In the genomic region with DNA sequence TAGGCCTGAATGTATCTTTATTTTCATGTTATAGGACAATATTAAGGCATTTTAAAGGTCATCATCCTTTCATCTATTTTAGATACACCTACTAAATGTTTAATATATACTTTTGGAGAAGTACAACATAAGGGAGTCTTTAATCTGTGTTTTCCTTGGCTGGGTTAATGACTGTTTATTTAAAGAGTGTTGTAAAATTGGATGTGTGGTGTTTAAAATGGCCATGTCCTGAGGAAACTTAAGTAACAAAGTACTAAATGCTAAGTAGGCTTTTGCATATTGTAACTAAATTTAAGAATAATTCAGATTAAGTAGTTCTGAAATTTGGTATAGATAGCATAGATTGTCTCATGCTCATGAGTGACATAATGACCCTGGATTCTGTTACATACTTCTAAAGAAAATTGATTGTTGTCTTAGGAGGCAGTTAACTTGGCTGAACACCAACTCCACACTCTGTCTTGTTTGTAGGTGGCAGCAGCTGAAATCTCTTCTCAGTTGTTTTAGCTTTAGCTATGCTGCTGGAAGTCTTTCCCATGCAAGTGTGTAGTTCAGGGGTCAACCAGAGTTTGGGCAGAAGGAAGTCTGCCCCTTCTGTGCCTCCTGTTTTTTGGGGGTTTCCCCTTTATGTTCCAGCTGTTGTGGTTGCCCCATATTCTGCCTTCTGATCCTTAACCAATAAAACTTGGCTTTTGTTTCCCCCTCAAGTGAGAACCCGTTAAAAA, we compare ENCODE assay signal across 14 cellular contexts. TPM values are rescaled to one million over a fixed set of nuclear protein-coding genes. Genes with fewer than 3 reads are reported as not detected.
DNase-seq lines count a peak whose midpoint lies in the region; ATAC-seq and TF ChIP-seq lines count a peak whose summit lies in the region.
"Had no signal": no experiment of that assay in that cellular context is flagged by ENCODE, and none has a peak within 500 bp of the region (broad histone marks: within the 10 kb centered on the region; RNA-seq: fewer than 3 reads in every experiment).

No MANE protein-coding gene starts in this region.

- intact Hi-C loops in Right ventricle myocardium inferior (cut with DNase I) (no loop called here), cardiac septum (cut with DNase I) (no loop called here)

- no peak for TF ChIP-seq POLR2A in gastroesophageal sphincter (IDR thresholded peaks at IDR 0.05)

- DNase-seq in Right ventricle myocardium inferior (ENCODE audit: missing footprints) (no peak), cardiac septum (ENCODE audit: low spot score) (no peak), RWPE2 (ENCODE audit: low spot score) (no peak), activated gamma-delta T cell (lab: John Stamatoyannopoulos, UW) (no peak), SKM-1 treated with dmso at 0.1 percent for 144 hours (lab: John Stamatoyannopoulos, UW; ENCODE audit: unreplicated experiment) (no peak)
- DNase-seq: BE2C, H7, Karpas-422, lower lobe of right lung had no signal

- H3K4me3 ChIP-seq in RWPE2 (ENCODE audit: severe bottlenecking) (no peak overlapping the region), gastroesophageal sphincter (no peak overlapping the region), subcutaneous abdominal adipose tissue (ENCODE audit: low read depth in 1 of 5, low read length in 5 of 5) (no peak overlapping the region)
- H3K4me3 ChIP-seq: coronary artery, lower lobe of right lung had no signal

- H3K27me3 ChIP-seq in RWPE2 (ENCODE audit: insufficient read depth, poor library complexity, severe bottlenecking) (no peaks in the 10 kb centered on the region), gastroesophageal sphincter (no peaks in the 10 kb centered on the region), subcutaneous abdominal adipose tissue (ENCODE audit: control insufficient read depth in 5 of 5, insufficient read depth in 4 of 5, low read length in 5 of 5) (no peaks in the 10 kb centered on the region)
- H3K27me3 ChIP-seq: BE2C had no signal

- 0 to 43% methylated on average over 1 of the region's 1 CpG for WGBS in gastroesophageal sphincter (ENCODE audit: low coverage in 1 of 2), 2 donors

- peaks cover 98% of the 10 kb centered on the region for H3K36me3 ChIP-seq in RWPE2 (ENCODE audit: low read depth)
- H3K36me3 ChIP-seq in gastroesophageal sphincter: peaks cover 2 to 83% of the 10 kb centered on the region in 2 donors
- H3K36me3 ChIP-seq in subcutaneous abdominal adipose tissue (ENCODE audit: control insufficient read depth in 5 of 5, insufficient read depth in 5 of 5, low read length in 5 of 5): peaks cover 36 to 57% (median 56%) of the 10 kb centered on the region in 5 donors

- TF ChIP-seq CTCF in RWPE2 (IDR thresholded peaks at IDR 0.05; ENCODE audit: poor library complexity, severe bottlenecking): no peak
- TF ChIP-seq CTCF in gastroesophageal sphincter (IDR thresholded peaks at IDR 0.05): no peak

- no peaks in the 10 kb centered on the region for H3K9me3 ChIP-seq in RWPE2 (ENCODE audit: severe bottlenecking)
- no peaks in the 10 kb centered on the region for H3K9me3 ChIP-seq in gastroesophageal sphincter
- no peaks in the 10 kb centered on the region for H3K9me3 ChIP-seq in subcutaneous abdominal adipose tissue (ENCODE audit: control insufficient read depth in 5 of 5, low read length in 5 of 5)
- H3K9me3 ChIP-seq: lower lobe of right lung had no signal

- H3K27ac ChIP-seq in RWPE2 (ENCODE audit: poor library complexity, severe bottlenecking): peak overlapping the region; percentile 12
- H3K27ac ChIP-seq in gastroesophageal sphincter: peak overlapping the region; percentile 39 to 58 (median 48)
- peak overlapping the region; percentile 32 for H3K27ac ChIP-seq in subcutaneous abdominal adipose tissue (ENCODE audit: low read depth, low read length)
- H3K27ac ChIP-seq: coronary artery, lower lobe of right lung had no signal

- ATAC-seq in Right ventricle myocardium inferior: peak; percentile 14
- ATAC-seq in RWPE2 (ENCODE audit: low read depth): peak; percentile 32; the same call in 1 of the 3 replicates
- no peak for ATAC-seq in gastroesophageal sphincter
- no peak for ATAC-seq in GM21447 (IDR thresholded peaks at IDR 0.05; ENCODE audit: unreplicated experiment)
- ATAC-seq: sciatic nerve had no signal

- H3K9ac ChIP-seq in subcutaneous abdominal adipose tissue (ENCODE audit: low read length in 5 of 5): peak overlapping the region in 2 of 5 donors; percentile 17 to 22

- H3K4me1 ChIP-seq in RWPE2 (ENCODE audit: insufficient read depth, poor library complexity, severe bottlenecking): no peaks in the 10 kb centered on the region
- peaks cover 0 to 28% (median 4%) of the 10 kb centered on the region in 3 donors for H3K4me1 ChIP-seq in gastroesophageal sphincter
- H3K4me1 ChIP-seq in subcutaneous abdominal adipose tissue (ENCODE audit: control insufficient read depth in 5 of 5, insufficient read depth in 5 of 5, low read length in 5 of 5): peaks cover 0 to 22% (median 9%) of the 10 kb centered on the region in 5 donors
- H3K4me1 ChIP-seq: BE2C, lower lobe of right lung had no signal

- no peak for TF ChIP-seq EP300 in gastroesophageal sphincter (IDR thresholded peaks at IDR 0.05)

RNA-seq across cellular contexts. Expression of a gene that starts 29.2 kb away (rescaled TPM):
- total RNA-seq in Right ventricle myocardium inferior: 288 TPM
- total RNA-seq in cardiac septum: 299 TPM
- total RNA-seq in gastroesophageal sphincter: 100 to 1,000 TPM in 3 of 4 donors, 10 to 100 TPM in 1; 79.3 to 246 (median 148) TPM

Comparison
In these comparisons a context has a peak if more than half of its experiments do, and no peak if none do; other contexts are left out.
1. ATAC-seq: peak in Right ventricle myocardium inferior (single experiment) and RWPE2 (single experiment); none in gastroesophageal sphincter (single experiment) and GM21447 (single experiment).
2. Peak in every context shown above with its lines, with median percentiles within 50 percentile points of each other: H3K27ac ChIP-seq.